In the genomic region with DNA sequence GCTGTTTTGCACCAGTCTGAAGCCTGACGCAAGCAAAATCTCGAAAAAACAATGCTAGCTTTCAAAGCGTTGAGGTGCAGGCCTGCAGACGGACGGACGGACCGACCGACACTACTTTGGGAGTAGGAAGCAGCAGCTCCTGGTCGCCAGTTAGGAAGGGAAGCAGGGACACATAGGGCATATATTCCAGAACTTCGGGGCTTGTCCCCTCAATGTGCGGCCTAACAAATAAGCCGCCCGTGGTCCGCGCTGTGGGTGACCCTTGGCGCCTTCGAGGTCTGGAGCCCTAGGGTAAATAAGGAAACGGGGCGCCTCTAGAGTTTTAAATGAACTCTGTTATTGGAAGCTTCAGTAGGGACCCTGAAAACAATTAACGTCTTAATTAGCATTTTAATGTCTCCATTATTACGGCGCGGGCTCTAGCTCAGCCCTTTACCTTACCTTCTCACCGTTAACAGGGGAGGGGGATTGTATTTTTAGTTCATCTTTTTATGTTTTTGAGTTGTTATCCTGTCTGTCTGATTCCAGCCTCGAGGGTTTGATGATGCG, we compare ENCODE assay signal across 8 cellular contexts. TPM values are rescaled to one million over a fixed set of nuclear protein-coding genes. Genes with fewer than 3 reads are reported as not detected.
A peak's percentile ranks its signal among the peaks of the same experiment; 100 is the strongest.
DNase-seq lines count a peak whose midpoint lies in the region; ATAC-seq and TF ChIP-seq lines count a peak whose summit lies in the region.

No MANE protein-coding gene starts in this region.

- H3K79me2 ChIP-seq in fibroblast of lung (ENCODE audit: control insufficient read depth, insufficient read depth, low read length) (peaks cover 5% of the 10 kb centered on the region), osteoblast (ENCODE audit: insufficient read depth, low read length) (no peaks in the 10 kb centered on the region)

- H3K4me3 Mint-ChIP-seq in CD8-positive, alpha-beta T cell, result peak overlapping the region; percentile 80

- H3K4me1 Mint-ChIP-seq in CD8-positive, alpha-beta T cell (ENCODE audit: low read depth), result peaks cover 25% of the 10 kb centered on the region

- no peak for ATAC-seq in CD8-positive, alpha-beta T cell
- ATAC-seq in HG03196 (IDR thresholded peaks at IDR 0.05; ENCODE audit: unreplicated experiment) (no peak), GM18861 (IDR thresholded peaks at IDR 0.05; ENCODE audit: unreplicated experiment) (no peak)

- H3K4me1 ChIP-seq in CD8-positive, alpha-beta T cell (ENCODE audit: insufficient read depth, low read length), result peaks cover 29% of the 10 kb centered on the region
- H3K4me1 ChIP-seq in Peyer's patch (peaks cover 0 to 29% (median 0%) of the 10 kb centered on the region in 4 donors), fibroblast of lung (ENCODE audit: control insufficient read depth, extremely low read depth, insufficient read depth, low read length) (peaks cover under 1% of the 10 kb centered on the region), osteoblast (ENCODE audit: insufficient read depth, low read length) (no peaks in the 10 kb centered on the region)

- no peaks in the 10 kb centered on the region for H3K9me3 ChIP-seq in CD8-positive, alpha-beta T cell (ENCODE audit: low read length)
- H3K9me3 ChIP-seq in Peyer's patch (no peaks in the 10 kb centered on the region), fibroblast of lung (ENCODE audit: control insufficient read depth, insufficient read depth, low read depth, low read length) (no peaks in the 10 kb centered on the region), osteoblast (ENCODE audit: low read depth, low read length) (no peaks in the 10 kb centered on the region)

- H3K9ac ChIP-seq in fibroblast of lung (ENCODE audit: insufficient read depth, low read length), result no peak overlapping the region

- peak overlapping the region; percentile 42 for H3K4me3 ChIP-seq in CD8-positive, alpha-beta T cell (ENCODE audit: low read depth, low read length)
- H3K4me3 ChIP-seq in Peyer's patch (peak overlapping the region; percentile 54 to 86 (median 68)), fibroblast of lung (replicated peaks in 1 of 4; ENCODE audit: control extremely low read depth in 1 of 4, insufficient read depth in 1 of 4, low read depth in 3 of 4, low read length in 4 of 4) (peak overlapping the region; percentile 51 to 75 (median 70)), osteoblast (ENCODE audit: insufficient read depth, low read length) (no peak overlapping the region)

- H2AFZ ChIP-seq in fibroblast of lung (ENCODE audit: low read length) (no peak overlapping the region), osteoblast (ENCODE audit: low read length) (no peak overlapping the region)

- H3K4me2 ChIP-seq in fibroblast of lung (ENCODE audit: extremely low read depth, insufficient read depth, low read length) (peak overlapping the region; percentile 38), osteoblast (ENCODE audit: insufficient read depth, low read length) (no peak overlapping the region)

- intact Hi-C loops in CD8-positive, alpha-beta T cell (cut with DNase I, micrococcal nuclease), result no loop called here

- POLR2A ChIA-PET in CD8-positive, alpha-beta T cell (lab: Charles Lee), result no interaction called here

- no peak for TF ChIP-seq CTCF in CD8-positive, alpha-beta T cell (IDR thresholded peaks at IDR 0.05)
- TF ChIP-seq CTCF in Peyer's patch (IDR thresholded peaks at IDR 0.05) (no peak), fibroblast of lung (conservative IDR thresholded peaks at IDR 0.05 in 1 of 2, IDR thresholded peaks at IDR 0.05 in 1 of 2; ENCODE audit: low read depth in 1 of 2, low read length in 2 of 2) (no peak), osteoblast (IDR thresholded peaks at IDR 0.05; ENCODE audit: extremely low read depth, low read depth, low read length) (no peak)

- no peak for DNase-seq in CD8-positive, alpha-beta T cell
- DNase-seq in Peyer's patch (peak in 1 of 3 donors; percentile 28), fibroblast of lung (ENCODE audit: low read depth in 2 of 2) (no peak), osteoblast (ENCODE audit: insufficient read length, low spot score, missing footprints) (peak; percentile 2), mucosa of gallbladder (ENCODE audit: low spot score) (no peak), NCI-H2029 treated with DMSO at 0.1 percent for 48 hours (lab: John Stamatoyannopoulos, UW) (no peak)

- H4K20me1 ChIP-seq in fibroblast of lung (ENCODE audit: control insufficient read depth, extremely low read depth, insufficient read depth, low read length) (no peaks in the 10 kb centered on the region), osteoblast (ENCODE audit: insufficient read depth, low read length) (no peaks in the 10 kb centered on the region)

- H3K36me3 Mint-ChIP-seq in CD8-positive, alpha-beta T cell, result no peaks in the 10 kb centered on the region

- H3K27ac Mint-ChIP-seq in CD8-positive, alpha-beta T cell, result peak overlapping the region; percentile 37

- peaks cover 60% of the 10 kb centered on the region for H3K27me3 Mint-ChIP-seq in CD8-positive, alpha-beta T cell (ENCODE audit: low read depth)

- H3K9me3 Mint-ChIP-seq in CD8-positive, alpha-beta T cell, result no peaks in the 10 kb centered on the region

- CTCF ChIA-PET in CD8-positive, alpha-beta T cell (lab: Charles Lee), result no interaction called here

- H3K27ac ChIP-seq in CD8-positive, alpha-beta T cell (ENCODE audit: low read depth, low read length), result no peak overlapping the region
- H3K27ac ChIP-seq in Peyer's patch (peak overlapping the region; percentile 65 to 97 (median 85)), fibroblast of lung (ENCODE audit: insufficient read depth, low read length) (no peak overlapping the region), osteoblast (ENCODE audit: low read depth, low read length) (no peak overlapping the region)

- peaks cover 30% of the 10 kb centered on the region for H3K27me3 ChIP-seq in CD8-positive, alpha-beta T cell (ENCODE audit: insufficient read depth, low read length)
- peaks cover 0 to 16% of the 10 kb centered on the region in 2 donors for H3K27me3 ChIP-seq in Peyer's patch
- no peaks in the 10 kb centered on the region for H3K27me3 ChIP-seq in fibroblast of lung (ENCODE audit: control insufficient read depth, insufficient read depth, low read length)
- H3K27me3 ChIP-seq in osteoblast (ENCODE audit: insufficient read depth, low read length), result no peaks in the 10 kb centered on the region

- no peaks in the 10 kb centered on the region for H3K36me3 ChIP-seq in CD8-positive, alpha-beta T cell (ENCODE audit: insufficient read depth, low read length)
- H3K36me3 ChIP-seq in Peyer's patch (no peaks in the 10 kb centered on the region), fibroblast of lung (ENCODE audit: control insufficient read depth, insufficient read depth, low read length) (no peaks in the 10 kb centered on the region), osteoblast (ENCODE audit: insufficient read depth, low read length) (no peaks in the 10 kb centered on the region)

- no peak for TF ChIP-seq POLR2A in Peyer's patch (IDR thresholded peaks at IDR 0.05)

RNA-seq across cellular contexts. Expression of a gene that starts 1.4 kb away (rescaled TPM):
- 1 to 10 TPM; 2.0 to 2.2 TPM for total RNA-seq in CD8-positive, alpha-beta T cell
- total RNA-seq in Peyer's patch, result 10 to 100 TPM in 1 of 4 donors, 1 to 10 TPM in 3; 3.2 to 40.4 (median 4.2) TPM
- 3.1 and 3.5 TPM in 2 replicates for total RNA-seq in fibroblast of lung
- 2.9 and 13.2 TPM in 2 replicates for polyA plus RNA-seq in fibroblast of lung
- polyA plus RNA-seq in fibroblast of lung (2012), result 2.9 and 14.3 TPM in 2 replicates
- 4.2 and 4.4 TPM in 2 replicates for polyA minus RNA-seq in fibroblast of lung (ENCODE audit: low replicate concordance)
- 0.36 and 0.59 TPM in 2 replicates for total RNA-seq in osteoblast
- 69.2 TPM for total RNA-seq in mucosa of gallbladder

Comparison
In these comparisons a context has a peak if more than half of its experiments do, and no peak if none do; other contexts are left out.
1. H3K27ac ChIP-seq: peak in Peyer's patch (4 of 4); none in CD8-positive, alpha-beta T cell (single experiment), fibroblast of lung (single experiment) and osteoblast (single experiment).